1 cellular context compared by ENCODE assay signal in genomic region chr4:94413085-94413685, GRCh38.
TF ChIP-seq lines count a peak whose summit lies in the region.

No MANE protein-coding gene starts in this region.

TF ChIP-seq in IMR-90, 13 proteins besides CTCF, POLR2A, EP300 and RAD21 (continued from another document):
- TF ChIP-seq ELK1 (IDR thresholded peaks at IDR 0.05; ENCODE audit: borderline replicate concordance, low read depth, low read length): no peak
- TF ChIP-seq BHLHE40 (IDR thresholded peaks at IDR 0.05; ENCODE audit: low read depth, low read length): no peak
- no peak for TF ChIP-seq MAZ (IDR thresholded peaks at IDR 0.05; ENCODE audit: borderline replicate concordance, low read depth, low read length)
- TF ChIP-seq CEBPB (IDR thresholded peaks at IDR 0.05; ENCODE audit: low read depth, low read length): no peak
- TF ChIP-seq RFX5 (IDR thresholded peaks at IDR 0.05; ENCODE audit: low read depth, low read length): no peak
